32 cellular contexts compared by ENCODE assay signal in the genomic region with DNA sequence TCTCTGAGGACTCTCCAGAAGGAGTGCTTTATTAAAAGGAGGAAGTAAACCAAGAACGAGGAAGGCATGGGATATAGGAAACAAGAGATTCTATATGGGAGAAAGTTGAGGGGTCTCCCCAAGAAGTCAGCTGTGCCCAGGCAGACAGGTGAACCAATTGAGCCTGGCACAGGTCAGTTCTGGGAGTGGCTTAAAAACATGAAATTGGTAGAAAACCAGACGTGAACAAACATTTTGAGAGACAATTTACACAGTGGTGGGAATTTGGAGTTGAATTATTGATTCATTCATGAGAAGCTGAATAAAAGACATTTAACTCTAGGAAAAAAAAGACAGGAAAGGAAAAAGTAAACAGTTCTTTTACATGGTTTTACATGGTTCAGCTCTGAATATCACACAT. TPM values are rescaled to one million over a fixed set of nuclear protein-coding genes. Genes with fewer than 3 reads are reported as not detected.
"Had no signal": no experiment of that assay in that cellular context is flagged by ENCODE, and none has a peak within 500 bp of the region (broad histone marks: within the 10 kb centered on the region; RNA-seq: fewer than 3 reads in every experiment).

No MANE protein-coding gene starts in this region.

- ATAC-seq: activated CD8-positive, alpha-beta T cell treated with anti-CD3 and anti-CD28 coated beads for 36 hours; activated naive CD8-positive, alpha-beta T cell treated with anti-CD3 and anti-CD28 coated beads, Interleukin-2, amount 50 U/mL, for 24 hours; activated T-cell treated with anti-CD3 and anti-CD28 coated beads, Interleukin-2, amount 50 U/mL, for 4 hours; activated T-cell treated with anti-CD3 and anti-CD28 coated beads, Interleukin-2, amount 50 U/mL, for 72 hours; activated T-helper 17 cell treated with anti-CD3 and anti-CD28 coated beads, Interleukin-2, amount 50 U/mL, for 72 hours had no signal

- DNase-seq: activated B cell treated with CpG ODN at 0.5 μM for 24 hours; activated CD4-positive, alpha-beta memory T cell treated with anti-CD3 and anti-CD28 coated beads for 36 hours; activated CD4-positive, alpha-beta T cell treated with anti-CD3 and anti-CD28 coated beads for 4 hours; activated CD4-positive, alpha-beta T cell treated with anti-CD3 and anti-CD28 coated beads, Interleukin-2, amount 10 ng/mL, durations not matched to agents 24 days and 14 days; activated CD4-positive, alpha-beta T cell treated with anti-CD3 and anti-CD28 coated beads, Interleukin-2, amount 50 U/mL, for 1 hour; activated CD4-positive, alpha-beta T cell treated with anti-CD3 and anti-CD28 coated beads, Interleukin-2, amount 50 U/mL, for 4 hours; activated CD4-positive, CD25-positive, alpha-beta regulatory T cell treated with anti-CD3 and anti-CD28 coated beads, Interleukin-2, amount 50 U/mL, for 72 hours; activated CD8-positive, alpha-beta memory T cell treated with anti-CD3 and anti-CD28 coated beads, Interleukin-2, amount 50 U/mL, for 4 hours; activated CD8-positive, alpha-beta T cell treated with anti-CD3 and anti-CD28 coated beads for 36 hours; activated effector memory CD4-positive, alpha-beta T cell treated with anti-CD3 and anti-CD28 coated beads, Interleukin-2, amount 50 U/mL, for 16 hours; activated gamma-delta T cell treated with Interleukin-2 at 50 U/mL for 16 hours; activated naive CD4-positive, alpha-beta T cell; activated naive CD4-positive, alpha-beta T cell treated with anti-CD3 and anti-CD28 coated beads, Interleukin-2, amount 10 ng/mL, durations not matched to agents 7 days and 5 days; activated naive CD8-positive, alpha-beta T cell treated with anti-CD3 and anti-CD28 coated beads, Interleukin-2, amount 10 ng/mL, durations not matched to agents 7 days and 5 days; activated naive CD8-positive, alpha-beta T cell treated with anti-CD3 and anti-CD28 coated beads, Interleukin-2, amount 50 U/mL, for 24 hours; activated T-cell treated with anti-CD3 and anti-CD28 coated beads for 4 hours; activated T-cell treated with anti-CD3 and anti-CD28 coated beads, Interleukin-2, amount 50 U/mL, for 1 hour; activated T-cell treated with anti-CD3 and anti-CD28 coated beads, Interleukin-2, amount 50 U/mL, for 4 hours; activated T-cell treated with anti-CD3 and anti-CD28 coated beads, Interleukin-2, amount 50 U/mL, for 72 hours; amygdala; anterior cingulate cortex; caudate nucleus; cerebellar nuclear complex; T-helper 1 cell; T-helper 2 cell; T-helper 9 cell had no signal

- FAIRE-seq: bronchial epithelial cell had no signal

RNA-seq across cellular contexts. Expression of gene C1GALT1C1L, which starts 22.7 kb away (rescaled TPM):
- total RNA-seq: activated B cell treated with CpG ODN at 0.5 μM for 24 hours; activated CD4-positive, alpha-beta memory T cell treated with anti-CD3 and anti-CD28 coated beads for 36 hours; activated CD4-positive, alpha-beta T cell treated with anti-CD3 and anti-CD28 coated beads, Interleukin-2, amount 10 ng/mL, durations not matched to agents 24 days and 14 days; activated naive CD8-positive, alpha-beta T cell treated with anti-CD3 and anti-CD28 coated beads, Interleukin-2, amount 10 ng/mL, durations not matched to agents 7 days and 5 days; activated T-helper 1 cell treated with anti-CD3 and anti-CD28 coated beads, Interleukin-12 subunit alpha, Interleukin-12 subunit beta, Interleukin-2, Interleukin-4 antibody, amounts not matched to agents 30 ng/mL and 10 ng/mL and 1 ng/mL, durations not matched to agents 14 hours and 24 hours and 36 hours; activated T-helper 17 cell treated with anti-CD3 and anti-CD28 coated beads, Interleukin-2, amount 50 U/mL, for 72 hours; ascending aorta; bronchial epithelial cell; cardiac muscle cell; chondrocyte had no signal
